In the genomic region with DNA sequence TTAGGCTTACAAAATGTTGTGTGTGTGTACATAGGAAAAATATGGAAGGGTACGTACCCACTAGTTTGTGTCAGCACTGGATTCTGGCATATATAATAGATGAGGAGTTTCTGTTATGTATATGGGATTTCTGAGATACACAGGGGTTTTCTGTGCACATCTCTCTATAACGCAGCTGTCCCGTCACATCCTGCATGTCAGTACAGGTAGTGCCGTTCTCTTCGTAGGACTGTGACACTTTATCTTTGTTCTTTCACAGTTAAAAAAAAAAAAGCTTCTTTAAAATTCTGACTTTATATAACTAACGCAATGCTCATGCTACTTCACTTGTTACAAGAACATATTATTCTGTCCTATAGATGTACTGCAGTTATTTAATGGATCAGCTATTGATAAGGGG, we compare ENCODE assay signal across 26 cellular contexts. TPM values are rescaled to one million over a fixed set of nuclear protein-coding genes. Genes with fewer than 3 reads are reported as not detected.
DNase-seq lines count a peak whose midpoint lies in the region; ATAC-seq, FAIRE-seq and TF ChIP-seq lines count a peak whose summit lies in the region.
"Had no signal": no experiment of that assay in that cellular context is flagged by ENCODE, and none has a peak within 500 bp of the region (broad histone marks: within the 10 kb centered on the region; RNA-seq: fewer than 3 reads in every experiment).

No MANE protein-coding gene starts in this region.

- peaks cover 0 to 30% (median 17%) of the 10 kb centered on the region in 11 experiments; a peak in 14 of 22 replicates for H3K9me3 ChIP-seq in BLaER1 treated with 17β-estradiol and CSF1 and Interleukin-3, amounts not matched to agents 10 nM and 100 nM (replicated peaks in 1 of 11)
- H3K9me3 ChIP-seq in endothelial cell of umbilical vein (replicated peaks; ENCODE audit: control insufficient read depth, insufficient read depth, low read length), result no peaks in the 10 kb centered on the region
- H3K9me3 ChIP-seq in CD8-positive, alpha-beta T cell (ENCODE audit: low read length), result no peaks in the 10 kb centered on the region
- H3K9me3 ChIP-seq: A549, BE2C had no signal

- no peak for FAIRE-seq in endothelial cell of umbilical vein (lab: Jason Lieb, UNC)
- FAIRE-seq: A549, GM12878, GM12892, GM18507 had no signal

- POLR2A ChIA-PET in endothelial cell of umbilical vein (lab: Charles Lee), result no interaction called here
- POLR2A ChIA-PET in CD8-positive, alpha-beta T cell (lab: Charles Lee), result no interaction called here

- H4K20me1 ChIP-seq in BLaER1 treated with 17β-estradiol and CSF1 and Interleukin-3, amounts not matched to agents 10 nM and 100 nM, result peaks cover 0 to 73% (median 52%) of the 10 kb centered on the region in 11 experiments; a peak in 18 of 22 replicates
- no peaks in the 10 kb centered on the region for H4K20me1 ChIP-seq in endothelial cell of umbilical vein (replicated peaks; ENCODE audit: control insufficient read depth, extremely low read depth, insufficient read depth, low read length)

- H3K4me2 ChIP-seq in BLaER1 treated with 17β-estradiol and CSF1 and Interleukin-3, amounts not matched to agents 10 nM and 100 nM, result peak overlapping the region in 7 of 11 experiments; percentile 7 to 98 (median 41); a peak in 10 of 22 replicates
- peak overlapping the region; percentile 1 for H3K4me2 ChIP-seq in endothelial cell of umbilical vein (ENCODE audit: insufficient read depth, low read length)
- H3K4me2 ChIP-seq: A549 had no signal

- CTCF ChIA-PET in activated naive CD4-positive, alpha-beta T cell treated with anti-CD3 and anti-CD28 coated beads for 36 hours (lab: Charles Lee), result interaction anchor here (0.6 to 8.8 kb wide), 4 partner anchors 10 to 28 kb away, joined by 3 to 45 read pairs (median 4); no protein-coding TSS in a partner anchor
- CTCF ChIA-PET in endothelial cell of umbilical vein (lab: Charles Lee), result interaction anchor here (1.2 to 8.9 kb wide), 3 partner anchors 11 to 18 kb away, joined by 3 to 64 read pairs (median 5); no protein-coding TSS in a partner anchor
- CTCF ChIA-PET in CD8-positive, alpha-beta T cell (lab: Charles Lee), result interaction anchor here (0.6 to 7.0 kb wide), 6 partner anchors 11 to 168 kb away, joined by 3 to 38 read pairs (median 6); no protein-coding TSS in a partner anchor

- H3K4me3 ChIP-seq in BLaER1 treated with 17β-estradiol and CSF1 and Interleukin-3, amounts not matched to agents 10 nM and 100 nM, result no peak overlapping the region
- H3K4me3 ChIP-seq in endothelial cell of umbilical vein (replicated peaks in 1 of 3; ENCODE audit: insufficient read depth in 1 of 3, low read depth in 1 of 3, low read length in 3 of 3), result no peak overlapping the region
- H3K4me3 ChIP-seq in CD8-positive, alpha-beta T cell (ENCODE audit: low read depth, low read length), result no peak overlapping the region
- H3K4me3 ChIP-seq: A549, GM12878 had no signal

- dilution Hi-C loops in endothelial cell of umbilical vein (cut with MboI; ENCODE audit: extremely low pct_ligation_motif_present, low sequenced_read_pairs), result no loop called here

- peaks cover 24% of the 10 kb centered on the region for H3K4me1 Mint-ChIP-seq in activated naive CD4-positive, alpha-beta T cell treated with anti-CD3 and anti-CD28 coated beads for 36 hours (ENCODE audit: low read depth)
- H3K4me1 Mint-ChIP-seq in CD8-positive, alpha-beta T cell (ENCODE audit: low read depth), result peaks cover 22% of the 10 kb centered on the region

- TF ChIP-seq POLR2A in endothelial cell of umbilical vein (IDR thresholded peaks at IDR 0.05; ENCODE audit: low read depth, low read length), result no peak

- no peak overlapping the region for H3K27ac ChIP-seq in BLaER1 treated with 17β-estradiol and CSF1 and Interleukin-3, amounts not matched to agents 10 nM and 100 nM
- H3K27ac ChIP-seq in endothelial cell of umbilical vein (ENCODE audit: insufficient read depth, low read depth, low read length), result no peak overlapping the region
- H3K27ac ChIP-seq in CD8-positive, alpha-beta T cell (ENCODE audit: low read depth, low read length), result no peak overlapping the region
- H3K27ac ChIP-seq: 22Rv1, A549 had no signal

- no peak for DNase-seq in activated naive CD4-positive, alpha-beta T cell treated with anti-CD3 and anti-CD28 coated beads for 36 hours
- no peak for DNase-seq in activated naive CD4-positive, alpha-beta T cell treated with anti-CD3 and anti-CD28 coated beads, Interleukin-2, amount 50 U/mL, for 16 hours
- no peak for DNase-seq in endothelial cell of umbilical vein (ENCODE audit: low read depth, low spot score)
- no peak for DNase-seq in CD8-positive, alpha-beta T cell
- no peak for DNase-seq in mucosa of gallbladder (ENCODE audit: low spot score)
- DNase-seq: AML-193; BE2C; C1 segment of cervical spinal cord; CD4-positive, CD25-positive, alpha-beta regulatory T cell; CD8-positive, alpha-beta memory T cell; COR-L47; DMS 273 treated with DMSO at 0.1 percent for 48 hours; DMS153; DMS53; DMS79; DND-41; EL; GDM1 had no signal

- no peak for TF ChIP-seq CTCF in endothelial cell of umbilical vein (IDR thresholded peaks at IDR 0.05; ENCODE audit: extremely low read depth in 1 of 2, insufficient read depth in 1 of 2, low read depth in 1 of 2, low read length in 2 of 2)
- TF ChIP-seq CTCF in CD8-positive, alpha-beta T cell (IDR thresholded peaks at IDR 0.05), result no peak

- H3K27me3 Mint-ChIP-seq in activated naive CD4-positive, alpha-beta T cell treated with anti-CD3 and anti-CD28 coated beads for 36 hours (ENCODE audit: low read depth), result no peaks in the 10 kb centered on the region
- H3K27me3 Mint-ChIP-seq in CD8-positive, alpha-beta T cell (ENCODE audit: low read depth), result no peaks in the 10 kb centered on the region
- H3K27me3 Mint-ChIP-seq: CD4-positive, CD25-positive, alpha-beta regulatory T cell; CD8-positive, alpha-beta memory T cell had no signal

- H3K9me1 ChIP-seq in endothelial cell of umbilical vein (replicated peaks; ENCODE audit: control insufficient read depth, extremely low read depth, insufficient read depth, low read length), result no peaks in the 10 kb centered on the region

- peaks cover 0 to 44% (median 32%) of the 10 kb centered on the region in 11 experiments; a peak in 17 of 22 replicates for H3K36me3 ChIP-seq in BLaER1 treated with 17β-estradiol and CSF1 and Interleukin-3, amounts not matched to agents 10 nM and 100 nM
- peaks cover 0 to 3% of the 10 kb centered on the region in 2 experiments for H3K36me3 ChIP-seq in endothelial cell of umbilical vein (ENCODE audit: control insufficient read depth in 2 of 2, extremely low read depth in 1 of 2, insufficient read depth in 2 of 2, low read length in 2 of 2)
- H3K36me3 ChIP-seq in CD8-positive, alpha-beta T cell (ENCODE audit: insufficient read depth, low read length), result no peaks in the 10 kb centered on the region
- H3K36me3 ChIP-seq: BE2C had no signal

- H3K9ac ChIP-seq in BLaER1 treated with 17β-estradiol and CSF1 and Interleukin-3, amounts not matched to agents 10 nM and 100 nM, result no peak overlapping the region
- H3K9ac ChIP-seq in endothelial cell of umbilical vein (replicated peaks; ENCODE audit: extremely low read depth, insufficient read depth, low read length), result no peak overlapping the region

- no peak overlapping the region for H2AFZ ChIP-seq in endothelial cell of umbilical vein (ENCODE audit: low read depth, low read length)

- H3K36me3 Mint-ChIP-seq in activated naive CD4-positive, alpha-beta T cell treated with anti-CD3 and anti-CD28 coated beads for 36 hours (ENCODE audit: low read depth), result no peaks in the 10 kb centered on the region
- H3K36me3 Mint-ChIP-seq in CD8-positive, alpha-beta T cell, result peaks cover 25% of the 10 kb centered on the region
- H3K36me3 Mint-ChIP-seq: CD14-positive monocyte had no signal

- ATAC-seq in CD8-positive, alpha-beta T cell, result no peak
- ATAC-seq in GM21723 (IDR thresholded peaks at IDR 0.05; ENCODE audit: unreplicated experiment), result no peak
- ATAC-seq: A549, GM12878 had no signal

- no TSS peak for BruUV-seq in endothelial cell of umbilical vein (replicated peaks; lab: Mats Ljungman, UMichigan)

- peaks cover 6% of the 10 kb centered on the region for H3K79me2 ChIP-seq in endothelial cell of umbilical vein (ENCODE audit: control insufficient read depth, insufficient read depth, low read length)

- peaks cover 7 to 89% (median 68%) of the 10 kb centered on the region in 10 experiments for H3K4me1 ChIP-seq in BLaER1 treated with 17β-estradiol and CSF1 and Interleukin-3, amounts not matched to agents 10 nM and 100 nM
- peaks cover 17% of the 10 kb centered on the region for H3K4me1 ChIP-seq in endothelial cell of umbilical vein (ENCODE audit: control insufficient read depth, extremely low read depth, insufficient read depth, low read length)
- no peaks in the 10 kb centered on the region for H3K4me1 ChIP-seq in CD8-positive, alpha-beta T cell (ENCODE audit: insufficient read depth, low read length)
- H3K4me1 ChIP-seq: A549 had no signal

- peak overlapping the region; percentile 37 for H3K27ac Mint-ChIP-seq in activated naive CD4-positive, alpha-beta T cell treated with anti-CD3 and anti-CD28 coated beads for 36 hours
- H3K27ac Mint-ChIP-seq in CD8-positive, alpha-beta T cell, result no peak overlapping the region
- H3K27ac Mint-ChIP-seq: CD8-positive, alpha-beta memory T cell had no signal

- H3K27me3 ChIP-seq in BLaER1 treated with 17β-estradiol and CSF1 and Interleukin-3, amounts not matched to agents 10 nM and 100 nM, result peaks cover 0 to 80% (median 0%) of the 10 kb centered on the region in 11 experiments; a peak in 7 of 22 replicates
- no peaks in the 10 kb centered on the region for H3K27me3 ChIP-seq in endothelial cell of umbilical vein (ENCODE audit: control insufficient read depth in 2 of 2, insufficient read depth in 2 of 2, low read length in 2 of 2)
- H3K27me3 ChIP-seq in CD8-positive, alpha-beta T cell (ENCODE audit: insufficient read depth, low read length), result no peaks in the 10 kb centered on the region
- H3K27me3 ChIP-seq: BE2C had no signal

- intact Hi-C loops in activated naive CD4-positive, alpha-beta T cell treated with anti-CD3 and anti-CD28 coated beads for 36 hours (cut with micrococcal nuclease), result no loop called here
- intact Hi-C loops in endothelial cell of umbilical vein (cut with micrococcal nuclease), result no loop called here
- intact Hi-C loops in CD8-positive, alpha-beta T cell (cut with DNase I, micrococcal nuclease), result no loop called here

- no peak overlapping the region for H3K4me3 Mint-ChIP-seq in activated naive CD4-positive, alpha-beta T cell treated with anti-CD3 and anti-CD28 coated beads for 36 hours
- H3K4me3 Mint-ChIP-seq in CD8-positive, alpha-beta T cell, result no peak overlapping the region
- H3K4me3 Mint-ChIP-seq: CD14-positive monocyte; CD4-positive, CD25-positive, alpha-beta regulatory T cell; CD8-positive, alpha-beta memory T cell had no signal

- H3K9me3 Mint-ChIP-seq in activated naive CD4-positive, alpha-beta T cell treated with anti-CD3 and anti-CD28 coated beads for 36 hours, result no peaks in the 10 kb centered on the region
- H3K9me3 Mint-ChIP-seq in CD8-positive, alpha-beta T cell, result no peaks in the 10 kb centered on the region
- H3K9me3 Mint-ChIP-seq: CD8-positive, alpha-beta memory T cell had no signal

RNA-seq across cellular contexts. Expression of gene ADARB1, which starts 42.9 kb away (rescaled TPM):
- total RNA-seq in activated naive CD4-positive, alpha-beta T cell treated with anti-CD3 and anti-CD28 coated beads for 36 hours, result 10 to 100 TPM; 30.1 to 33.3 TPM
- total RNA-seq in endothelial cell of umbilical vein, result 54.3 and 55.5 TPM in 2 replicates
- 17.8 and 32.5 TPM in 2 replicates for polyA plus RNA-seq in endothelial cell of umbilical vein
- polyA plus RNA-seq in endothelial cell of umbilical vein (2011; cell fraction: cytosol; rRNA removed), result 17.4 and 18.8 TPM in 2 replicates
- 88.3 and 92.8 TPM in 2 replicates for polyA plus RNA-seq in endothelial cell of umbilical vein (2011; cell fraction: nucleus; rRNA removed)
- polyA plus RNA-seq in endothelial cell of umbilical vein (2012), result 29.3 and 33.4 TPM in 2 replicates
- 41.5 and 43.3 TPM in 2 replicates for polyA minus RNA-seq in endothelial cell of umbilical vein
- polyA minus RNA-seq in endothelial cell of umbilical vein (2011; cell fraction: cytosol; rRNA and poly(A)+ RNA removed), result 54.5 TPM
- polyA minus RNA-seq in endothelial cell of umbilical vein (2011; cell fraction: nucleus; rRNA and poly(A)+ RNA removed), result 48.7 and 51.7 TPM in 2 replicates
- 10 to 100 TPM; 21.1 to 22.6 TPM for total RNA-seq in CD8-positive, alpha-beta T cell
- 32.5 TPM for total RNA-seq in mucosa of gallbladder
